Comparison of ENCODE assay signal across 8 cellular contexts in genomic region chr10:102649770-102650654, GRCh38. TPM values are rescaled to one million over a fixed set of nuclear protein-coding genes. Genes with fewer than 3 reads are reported as not detected.
DNase-seq lines count a peak whose midpoint lies in the region; ATAC-seq and TF ChIP-seq lines count a peak whose summit lies in the region.

No MANE protein-coding gene starts in this region.

- H3K27ac Mint-ChIP-seq in activated naive CD8-positive, alpha-beta T cell treated with anti-CD3 and anti-CD28 coated beads, Interleukin-2, amount 50 U/mL, for 24 hours, result peak overlapping the region; percentile 54
- peak overlapping the region; percentile 79 to 97 (median 91) for H3K27ac Mint-ChIP-seq in immature natural killer cell

- H3K4me1 Mint-ChIP-seq in activated naive CD8-positive, alpha-beta T cell treated with anti-CD3 and anti-CD28 coated beads, Interleukin-2, amount 50 U/mL, for 24 hours, result peaks cover 81% of the 10 kb centered on the region
- H3K4me1 Mint-ChIP-seq in immature natural killer cell, result peaks cover 86 to 91% of the 10 kb centered on the region in 2 donors

- peak overlapping the region; percentile 42 to 100 (median 98) for H3K27ac ChIP-seq in spleen
- no peak overlapping the region for H3K27ac ChIP-seq in MM.1S (ENCODE audit: low read length)

- peaks cover 50% of the 10 kb centered on the region for H3K36me3 Mint-ChIP-seq in activated naive CD8-positive, alpha-beta T cell treated with anti-CD3 and anti-CD28 coated beads, Interleukin-2, amount 50 U/mL, for 24 hours (ENCODE audit: low read depth)
- peaks cover 0 to 4% (median 0%) of the 10 kb centered on the region in 3 donors for H3K36me3 Mint-ChIP-seq in immature natural killer cell

- H3K9me2 ChIP-seq in MM.1S (replicated peaks; ENCODE audit: insufficient read depth, low read length), result no peaks in the 10 kb centered on the region

- peaks cover 99% of the 10 kb centered on the region for H3K79me2 ChIP-seq in MM.1S (ENCODE audit: low read length)

- TF ChIP-seq CTCF in HFF-Myc (IDR thresholded peaks at IDR 0.05; ENCODE audit: low read depth, low read length, missing control alignments) (no peak), spleen (IDR thresholded peaks at IDR 0.05 in 8 of 11, conservative IDR thresholded peaks at IDR 0.05 in 3 of 11) (no peak), MM.1S (IDR thresholded peaks at IDR 0.05; ENCODE audit: low read length) (no peak)

- no peak for ATAC-seq in activated naive CD8-positive, alpha-beta T cell treated with anti-CD3 and anti-CD28 coated beads, Interleukin-2, amount 50 U/mL, for 24 hours
- ATAC-seq in HG03354 (IDR thresholded peaks at IDR 0.05; ENCODE audit: poor library complexity, severe bottlenecking, unreplicated experiment) (no peak), left colon (no peak)

- intact Hi-C loops in spleen (cut with DNase I; ENCODE audit: low total_unique reads) (no loop called here), left colon (cut with DNase I, micrococcal nuclease) (no loop called here)

- 61 to 68% (median 62%) methylated on average over 10 to 12 of the region's 12 CpGs for whole genome bisulfite sequencing in spleen, 5 donors

- no peaks in the 10 kb centered on the region for H3K9me3 Mint-ChIP-seq in activated naive CD8-positive, alpha-beta T cell treated with anti-CD3 and anti-CD28 coated beads, Interleukin-2, amount 50 U/mL, for 24 hours
- H3K9me3 Mint-ChIP-seq in immature natural killer cell, result no peaks in the 10 kb centered on the region

- H3K4me3 ChIP-seq in HFF-Myc (replicated peaks; ENCODE audit: low read depth, low read length) (peak overlapping the region; percentile 95), spleen (peak overlapping the region in 6 of 8 donors; percentile 17 to 98 (median 86)), MM.1S (ENCODE audit: low read length) (no peak overlapping the region)

- peak overlapping the region; percentile 96 for H3K4me3 Mint-ChIP-seq in activated naive CD8-positive, alpha-beta T cell treated with anti-CD3 and anti-CD28 coated beads, Interleukin-2, amount 50 U/mL, for 24 hours
- peak overlapping the region; percentile 55 to 92 (median 73) for H3K4me3 Mint-ChIP-seq in immature natural killer cell

- no peak overlapping the region for H2AFZ ChIP-seq in MM.1S (ENCODE audit: low read length)

- no peaks in the 10 kb centered on the region for H3K27me3 ChIP-seq in spleen (replicated peaks in 1 of 7)
- H3K27me3 ChIP-seq in MM.1S (replicated peaks; ENCODE audit: insufficient read depth, low read length), result no peaks in the 10 kb centered on the region

- H3K4me2 ChIP-seq in MM.1S (ENCODE audit: low read depth, low read length), result no peak overlapping the region

- H3K9me3 ChIP-seq in spleen (no peaks in the 10 kb centered on the region), MM.1S (replicated peaks; ENCODE audit: insufficient read depth, low read length) (no peaks in the 10 kb centered on the region)

- H3K27me3 Mint-ChIP-seq in activated naive CD8-positive, alpha-beta T cell treated with anti-CD3 and anti-CD28 coated beads, Interleukin-2, amount 50 U/mL, for 24 hours, result no peaks in the 10 kb centered on the region
- H3K27me3 Mint-ChIP-seq in immature natural killer cell (ENCODE audit: low read depth in 3 of 3), result peaks cover 11 to 24% (median 19%) of the 10 kb centered on the region in 3 donors

- H3K36me3 ChIP-seq in spleen, result peaks cover 0 to 60% (median 15%) of the 10 kb centered on the region in 6 donors
- no peaks in the 10 kb centered on the region for H3K36me3 ChIP-seq in MM.1S (replicated peaks; ENCODE audit: insufficient read depth, low read length)

- TF ChIP-seq POLR2A in spleen (IDR thresholded peaks at IDR 0.05), result no peak

- H3K9ac ChIP-seq in MM.1S (ENCODE audit: low read length), result no peak overlapping the region

- peaks cover 35% of the 10 kb centered on the region for H4K20me1 ChIP-seq in MM.1S (ENCODE audit: insufficient read depth, low read length)

- H3K4me1 ChIP-seq in spleen, result peaks cover 66 to 98% (median 90%) of the 10 kb centered on the region in 6 donors
- peaks cover 57% of the 10 kb centered on the region for H3K4me1 ChIP-seq in MM.1S (ENCODE audit: low read length)

- DNase-seq in HFF-Myc (ENCODE audit: extremely low read depth, low read depth), result no peak
- no peak for DNase-seq in activated naive CD8-positive, alpha-beta T cell treated with anti-CD3 and anti-CD28 coated beads, Interleukin-2, amount 50 U/mL, for 24 hours
- no peak for DNase-seq in immature natural killer cell
- peak; percentile 74 for DNase-seq in spleen
- DNase-seq in left colon, result no peak
- DNase-seq in MM.1S, result no peak
- no peak for DNase-seq in NCI-H2196 treated with DMSO at 0.1 percent for 48 hours (lab: John Stamatoyannopoulos, UW; ENCODE audit: unreplicated experiment)

- H3F3A ChIP-seq in MM.1S (ENCODE audit: insufficient read depth, low read length), result peaks cover 19% of the 10 kb centered on the region

RNA-seq across cellular contexts. Expression of gene TRIM8, which starts 5.7 kb away (rescaled TPM):
- 10 to 100 TPM; 30.5 to 78.8 (median 39.2) TPM for polyA plus RNA-seq in immature natural killer cell
- 100 to 1,000 TPM in 2 of 7 donors, 10 to 100 TPM in 5; 86.3 to 116 (median 94.9) TPM for total RNA-seq in spleen
- polyA plus RNA-seq in spleen, result 10 to 100 TPM; 23.5 to 37.6 (median 27.0) TPM
- total RNA-seq in left colon, result 10 to 100 TPM; 58.4 to 64.0 TPM
